In genomic region chr6:82251942-82252341, GRCh38 we compare ENCODE assay signal across 8 cellular contexts. TPM values are rescaled to one million over a fixed set of nuclear protein-coding genes. Genes with fewer than 3 reads are reported as not detected.
A peak's percentile ranks its signal among the peaks of the same experiment; 100 is the strongest.
DNase-seq lines count a peak whose midpoint lies in the region; ATAC-seq, FAIRE-seq and TF ChIP-seq lines count a peak whose summit lies in the region.

No MANE protein-coding gene starts in this region.

- H3K4me1 ChIP-seq in OCI-LY7 (ENCODE audit: insufficient read depth, low read length, poor library complexity, severe bottlenecking) (peaks cover 6% of the 10 kb centered on the region), esophagus muscularis mucosa (peaks cover 9 to 26% (median 14%) of the 10 kb centered on the region in 4 donors), spleen (peaks cover 0 to 15% (median 10%) of the 10 kb centered on the region in 6 donors)

- H3K9me3 ChIP-seq in OCI-LY7 (ENCODE audit: low read length) (no peaks in the 10 kb centered on the region), esophagus muscularis mucosa (no peaks in the 10 kb centered on the region), spleen (no peaks in the 10 kb centered on the region)

- no peak overlapping the region for H3K4me3 ChIP-seq in OCI-LY7 (ENCODE audit: low read depth, low read length, poor library complexity, severe bottlenecking)
- no peak overlapping the region for H3K4me3 ChIP-seq in esophagus muscularis mucosa
- H3K4me3 ChIP-seq in spleen, result no peak overlapping the region

- FAIRE-seq in H54 (lab: Jason Lieb, UNC), result no peak

- H3K27ac ChIP-seq in OCI-LY7 (ENCODE audit: low read depth, low read length, poor library complexity, severe bottlenecking), result no peak overlapping the region
- peak overlapping the region in 2 of 4 donors; percentile 30 to 42 for H3K27ac ChIP-seq in esophagus muscularis mucosa (replicated peaks in 1 of 4)
- no peak overlapping the region for H3K27ac ChIP-seq in spleen

- POLR2A ChIA-PET in OCI-LY7 (lab: Charles Lee), result interaction anchor here (0.7 to 1.3 kb wide), 2 partner anchors 16 to 84 kb away, joined by 4 to 6 read pairs; no protein-coding TSS in a partner anchor

- CTCF ChIA-PET in OCI-LY7 (lab: Charles Lee; ENCODE audit: unreplicated experiment), result no interaction called here

- intact Hi-C loops in OCI-LY7 (cut with micrococcal nuclease; ENCODE audit: unreplicated experiment), result loop anchor here (5.0 to 10.0 kb wide), 2 partner anchors 805 to 963 kb away; no protein-coding TSS in a partner anchor
- intact Hi-C loops in esophagus muscularis mucosa (cut with DNase I), result loop anchor here (2.0 kb wide), 1 partner anchor 805 kb away; no protein-coding TSS in a partner anchor
- intact Hi-C loops in spleen (cut with DNase I; ENCODE audit: low total_unique reads), result no loop called here
- intact Hi-C loops in posterior cingulate gyrus (cut with DNase I), result loop anchor here (2.0 kb wide), 1 partner anchor 805 kb away; no protein-coding TSS in a partner anchor

- no peaks in the 10 kb centered on the region for H3K9me2 ChIP-seq in OCI-LY7 (ENCODE audit: insufficient read depth, low read length)

- H3K4me2 ChIP-seq in OCI-LY7 (ENCODE audit: low read length), result no peak overlapping the region

- in situ Hi-C loops in GM13976 (cut with MboI; ENCODE audit: low sequenced_read_pairs, unreplicated experiment), result loop anchor here (25.0 kb wide), 1 partner anchor 960 kb away; no protein-coding TSS in a partner anchor

- ATAC-seq in HG02610 (IDR thresholded peaks at IDR 0.05; ENCODE audit: unreplicated experiment), result no peak

- TF ChIP-seq CTCF in GM13976 (IDR thresholded peaks at IDR 0.05; ENCODE audit: borderline replicate concordance, control extremely low read depth, extremely low read depth, insufficient read depth, missing control alignments) (peak; percentile 36), OCI-LY7 (conservative IDR thresholded peaks at IDR 0.05; ENCODE audit: low read length) (peak; percentile 77), esophagus muscularis mucosa (IDR thresholded peaks at IDR 0.05) (peak; percentile 64 to 66 (median 64)), spleen (IDR thresholded peaks at IDR 0.05 in 8 of 11, conservative IDR thresholded peaks at IDR 0.05 in 3 of 11) (peak in 8 of 11 experiments; percentile 11 to 60 (median 48))

- peaks cover 2% of the 10 kb centered on the region; the same call in 1 of the 2 replicates for H3K79me2 ChIP-seq in OCI-LY7 (ENCODE audit: insufficient read depth, low read depth, low read length)

- no peak for TF ChIP-seq EP300 in esophagus muscularis mucosa (IDR thresholded peaks at IDR 0.05)

- TF ChIP-seq POLR2A in esophagus muscularis mucosa (IDR thresholded peaks at IDR 0.05; ENCODE audit: low read depth) (no peak), spleen (IDR thresholded peaks at IDR 0.05) (no peak), H54 (IDR thresholded peaks at IDR 0.05; ENCODE audit: low read depth, low read length) (no peak)

- DNase-seq in AG08395 (ENCODE audit: low spot score) (peak; percentile 51), GM13976 (ENCODE audit: low spot score) (peak; percentile 49), OCI-LY7 (ENCODE audit: low spot score) (peak; percentile 48), esophagus muscularis mucosa (ENCODE audit: extremely low spot score) (no peak), spleen (no peak), H54 (ENCODE audit: insufficient read length, low spot score) (no peak), posterior cingulate gyrus (no peak)

- H3K36me3 ChIP-seq in OCI-LY7 (ENCODE audit: insufficient read depth, low read length), result no peaks in the 10 kb centered on the region
- H3K36me3 ChIP-seq in esophagus muscularis mucosa, result no peaks in the 10 kb centered on the region
- no peaks in the 10 kb centered on the region for H3K36me3 ChIP-seq in spleen

- no peak overlapping the region for H2AFZ ChIP-seq in OCI-LY7 (ENCODE audit: low read length)

- H3K27me3 ChIP-seq in esophagus muscularis mucosa (no peaks in the 10 kb centered on the region), spleen (replicated peaks in 1 of 7) (no peaks in the 10 kb centered on the region)

- H4K20me1 ChIP-seq in OCI-LY7 (ENCODE audit: insufficient read depth, low read length), result no peaks in the 10 kb centered on the region

- no TSS peak for BruUV-seq in OCI-LY7 (replicated peaks; lab: Mats Ljungman, UMichigan)

RNA-seq across cellular contexts. Expression of gene IBTK, which starts 4.4 kb away (rescaled TPM):
- 16.6 and 18.6 TPM in 2 replicates for total RNA-seq in OCI-LY7 (2014; rRNA removed; shearing (Covaris generic))
- 31.0 and 33.8 TPM in 2 replicates for total RNA-seq in OCI-LY7 (2022)
- 10 to 100 TPM; 26.2 to 38.6 (median 27.2) TPM for total RNA-seq in esophagus muscularis mucosa
- total RNA-seq in spleen, result 10 to 100 TPM; 23.6 to 36.6 (median 31.6) TPM
- 10 to 100 TPM; 14.6 to 16.2 (median 15.7) TPM for polyA plus RNA-seq in spleen

Comparison
In these comparisons a context has a peak if more than half of its experiments do, and no peak if none do; other contexts are left out.
1. DNase-seq: peak in AG08395 (single experiment), GM13976 (single experiment) and OCI-LY7 (single experiment); none in esophagus muscularis mucosa (single experiment), spleen (single experiment), H54 (single experiment) and posterior cingulate gyrus (0 of 10).
2. Peak in every context shown above with its lines, with median percentiles within 50 percentile points of each other: CTCF ChIP-seq.